Comparison of ENCODE assay signal across 8 cellular contexts in genomic region chr17:48294989-48295892, GRCh38.
A peak's percentile ranks its signal among the peaks of the same experiment; 100 is the strongest.
DNase-seq lines count a peak whose midpoint lies in the region; ATAC-seq and TF ChIP-seq lines count a peak whose summit lies in the region.

No MANE protein-coding gene starts in this region.

- DNase-seq in GM13977 (ENCODE audit: low spot score) (peak; percentile 16), non-pigmented ciliary epithelial cell (ENCODE audit: low read depth) (peak; percentile 6), lower leg skin (ENCODE audit: low spot score in 2 of 2) (no peak), H9 (no peak)
- DNase-seq in activated CD8-positive, alpha-beta T cell treated with anti-CD3 and anti-CD28 coated beads, Interleukin-2, amount 10 ng/mL, durations not matched to agents 7 days and 5 days = no peak

- peaks cover 10 to 12% (median 12%) of the 10 kb centered on the region in 3 donors for H3K4me1 Mint-ChIP-seq in IgD-negative memory B cell
- peaks cover 34% of the 10 kb centered on the region for H3K4me1 Mint-ChIP-seq in activated CD8-positive, alpha-beta T cell treated with anti-CD3 and anti-CD28 coated beads, Interleukin-2, amount 10 ng/mL, durations not matched to agents 7 days and 5 days (ENCODE audit: low read depth)
- peaks cover 8 to 11% of the 10 kb centered on the region in 2 experiments for H3K4me1 Mint-ChIP-seq in H9

- H4K20me1 ChIP-seq in H9 (ENCODE audit: control insufficient read depth, insufficient read depth, insufficient read length) = no peaks in the 10 kb centered on the region

- no peak overlapping the region for H2BK12ac ChIP-seq in H9 (ENCODE audit: insufficient read length, low read depth, low read length)

- 52 to 55% methylated on average over 8 of the region's 8 CpGs for WGBS in lower leg skin, 2 donors
- no CpG with 5 or more reads among the region's 8 CpGs for WGBS in H9 (ENCODE audit: extremely low coverage, insufficient read length, low lambda C conversion rate)

- no peak overlapping the region for H3K4me2 ChIP-seq in H9 (ENCODE audit: insufficient read depth, insufficient read length, low read length)

- no peak for TF ChIP-seq POLR2A in lower leg skin (IDR thresholded peaks at IDR 0.05)

- intact Hi-C loops in lower leg skin (cut with DNase I; ENCODE audit: low total_unique reads) = no loop called here

- H3K56ac ChIP-seq in H9 (ENCODE audit: insufficient read length, low read depth, low read length) = no peak overlapping the region

- H3K27me3 Mint-ChIP-seq in IgD-negative memory B cell (no peaks in the 10 kb centered on the region), H9 (ENCODE audit: low read depth) (peaks cover 18% of the 10 kb centered on the region)
- H3K27me3 Mint-ChIP-seq in activated CD8-positive, alpha-beta T cell treated with anti-CD3 and anti-CD28 coated beads, Interleukin-2, amount 10 ng/mL, durations not matched to agents 7 days and 5 days (ENCODE audit: low read depth) = no peaks in the 10 kb centered on the region

- H3T11ph ChIP-seq in H9 (ENCODE audit: low read length) = no peak overlapping the region

- no peak overlapping the region for H3K18ac ChIP-seq in H9 (ENCODE audit: insufficient read length, low read depth, low read length)

- no peak overlapping the region for H2AK5ac ChIP-seq in H9 (ENCODE audit: insufficient read length, low read length)

- no peak overlapping the region for H3K14ac ChIP-seq in H9 (ENCODE audit: insufficient read depth, low read length)

- H4K5ac ChIP-seq in H9 (ENCODE audit: insufficient read length, low read depth, low read length) = no peak overlapping the region

- no peak overlapping the region for H3K27ac ChIP-seq in H9 (ENCODE audit: insufficient read length, low read depth, low read length)

- no peak overlapping the region for H3K23ac ChIP-seq in H9 (ENCODE audit: insufficient read length, low read depth, low read length)

- H3K27ac Mint-ChIP-seq in IgD-negative memory B cell (peak overlapping the region; percentile 43 to 91 (median 82)), H9 (no peak overlapping the region)
- peak overlapping the region; percentile 90 for H3K27ac Mint-ChIP-seq in activated CD8-positive, alpha-beta T cell treated with anti-CD3 and anti-CD28 coated beads, Interleukin-2, amount 10 ng/mL, durations not matched to agents 7 days and 5 days

- peak overlapping the region; percentile 80 to 94 (median 88) for H3K4me3 Mint-ChIP-seq in IgD-negative memory B cell
- H3K4me3 Mint-ChIP-seq in activated CD8-positive, alpha-beta T cell treated with anti-CD3 and anti-CD28 coated beads, Interleukin-2, amount 10 ng/mL, durations not matched to agents 7 days and 5 days = peak overlapping the region; percentile 75
- H3K4me3 Mint-ChIP-seq in H9 = no peak overlapping the region

- H2BK15ac ChIP-seq in H9 (ENCODE audit: low read depth, low read length) = no peak overlapping the region

- CTCF ChIA-PET in activated CD8-positive, alpha-beta T cell treated with anti-CD3 and anti-CD28 coated beads, Interleukin-2, amount 10 ng/mL, durations not matched to agents 7 days and 5 days (lab: Charles Lee) = interaction anchor here (0.6 to 2.7 kb wide), 9 partner anchors 10 to 298 kb away, joined by 3 to 16 read pairs (median 5); partner anchors contain the start of gene HOXB5

- H3K36me3 Mint-ChIP-seq in IgD-negative memory B cell (peaks cover 1% of the 10 kb centered on the region), H9 (ENCODE audit: insufficient read depth in 1 of 3, low read depth in 3 of 3) (no peaks in the 10 kb centered on the region)
- peaks cover 19% of the 10 kb centered on the region for H3K36me3 Mint-ChIP-seq in activated CD8-positive, alpha-beta T cell treated with anti-CD3 and anti-CD28 coated beads, Interleukin-2, amount 10 ng/mL, durations not matched to agents 7 days and 5 days (ENCODE audit: low read depth)

- no peak overlapping the region for H4K8ac ChIP-seq in H9 (replicated peaks; ENCODE audit: insufficient read length, low read depth, low read length)

- no peak overlapping the region for H3K9ac ChIP-seq in H9 (ENCODE audit: extremely low read depth, insufficient read length, low read length)

- H2BK20ac ChIP-seq in H9 (ENCODE audit: low read depth, low read length, poor library complexity, severe bottlenecking) = no peak overlapping the region

- no peaks in the 10 kb centered on the region for H3K4me1 ChIP-seq in H9 (ENCODE audit: insufficient read depth, low read length)

- peak; percentile 75 for ATAC-seq in activated CD8-positive, alpha-beta T cell treated with anti-CD3 and anti-CD28 coated beads, Interleukin-2, amount 10 ng/mL, durations not matched to agents 7 days and 5 days
- ATAC-seq in HG03457 (IDR thresholded peaks at IDR 0.05; ENCODE audit: unreplicated experiment) (no peak), GM18870 (IDR thresholded peaks at IDR 0.05; ENCODE audit: unreplicated experiment) (no peak)

- H2AFZ ChIP-seq in H9 (ENCODE audit: low read length) = no peak overlapping the region

- H2BK5ac ChIP-seq in H9 (ENCODE audit: insufficient read length, low read length) = no peak overlapping the region

- H3K9me3 Mint-ChIP-seq in IgD-negative memory B cell = no peaks in the 10 kb centered on the region
- no peaks in the 10 kb centered on the region for H3K9me3 Mint-ChIP-seq in activated CD8-positive, alpha-beta T cell treated with anti-CD3 and anti-CD28 coated beads, Interleukin-2, amount 10 ng/mL, durations not matched to agents 7 days and 5 days (ENCODE audit: insufficient read depth)
- H3K9me3 Mint-ChIP-seq in H9 = no peaks in the 10 kb centered on the region

- no peak overlapping the region for H2BK120ac ChIP-seq in H9 (ENCODE audit: low read depth, low read length, poor library complexity, severe bottlenecking)

- no peak overlapping the region for H4K91ac ChIP-seq in H9 (ENCODE audit: insufficient read length, low read depth, low read length)

- in situ Hi-C loops in GM13977 (cut with MboI; ENCODE audit: low pct_unique_long_range_greater_than_20kb, low sequenced_read_pairs, unreplicated experiment) = no loop called here

- TF ChIP-seq CTCF in GM13977 (IDR thresholded peaks at IDR 0.05; ENCODE audit: extremely low read depth, insufficient read depth, missing control alignments) (no peak), lower leg skin (IDR thresholded peaks at IDR 0.05) (no peak), H9 (conservative IDR thresholded peaks at IDR 0.05) (no peak)

- H3K79me1 ChIP-seq in H9 (ENCODE audit: insufficient read depth, low read depth, low read length, poor library complexity, severe bottlenecking) = no peaks in the 10 kb centered on the region

- POLR2A ChIA-PET in activated CD8-positive, alpha-beta T cell treated with anti-CD3 and anti-CD28 coated beads, Interleukin-2, amount 10 ng/mL, durations not matched to agents 7 days and 5 days (lab: Charles Lee) = interaction anchor here (0.6 to 1.2 kb wide), 3 partner anchors 13 to 650 kb away, joined by 3 to 4 read pairs (median 3); partner anchors contain the start of gene SNF8

- no peaks in the 10 kb centered on the region for H3K27me3 ChIP-seq in H9 (ENCODE audit: insufficient read depth, low read length)

- no peaks in the 10 kb centered on the region for H3K23me2 ChIP-seq in H9 (ENCODE audit: insufficient read length, low read depth, low read length, poor library complexity, severe bottlenecking)

- no peaks in the 10 kb centered on the region for H3K79me2 ChIP-seq in H9 (ENCODE audit: insufficient read depth, low read length)

- H3K4ac ChIP-seq in H9 (ENCODE audit: low read depth, low read length) = no peak overlapping the region

- H3K4me3 ChIP-seq in lower leg skin (ENCODE audit: low read depth, poor library complexity, severe bottlenecking) = no peak overlapping the region

- no peaks in the 10 kb centered on the region for H3K9me3 ChIP-seq in H9 (ENCODE audit: control insufficient read depth, low read depth, low read length)

Comparison
In these comparisons a context has a peak if more than half of its experiments do, and no peak if none do; other contexts are left out.
1. DNase-seq: peak in GM13977 (single experiment) and non-pigmented ciliary epithelial cell (single experiment); none in activated CD8-positive, alpha-beta T cell treated with anti-CD3 and anti-CD28 coated beads, Interleukin-2, amount 10 ng/mL, durations not matched to agents 7 days and 5 days (single experiment), lower leg skin (0 of 2) and H9 (single experiment).
2. H3K27ac Mint-ChIP-seq: peak in IgD-negative memory B cell (3 of 3) and activated CD8-positive, alpha-beta T cell treated with anti-CD3 and anti-CD28 coated beads, Interleukin-2, amount 10 ng/mL, durations not matched to agents 7 days and 5 days (single experiment); none in H9 (0 of 3).
3. H3K4me3 Mint-ChIP-seq: peak in IgD-negative memory B cell (4 of 4) and activated CD8-positive, alpha-beta T cell treated with anti-CD3 and anti-CD28 coated beads, Interleukin-2, amount 10 ng/mL, durations not matched to agents 7 days and 5 days (single experiment); none in H9 (0 of 2).